ENCODE assay signal across 8 cellular contexts in the genomic region with DNA sequence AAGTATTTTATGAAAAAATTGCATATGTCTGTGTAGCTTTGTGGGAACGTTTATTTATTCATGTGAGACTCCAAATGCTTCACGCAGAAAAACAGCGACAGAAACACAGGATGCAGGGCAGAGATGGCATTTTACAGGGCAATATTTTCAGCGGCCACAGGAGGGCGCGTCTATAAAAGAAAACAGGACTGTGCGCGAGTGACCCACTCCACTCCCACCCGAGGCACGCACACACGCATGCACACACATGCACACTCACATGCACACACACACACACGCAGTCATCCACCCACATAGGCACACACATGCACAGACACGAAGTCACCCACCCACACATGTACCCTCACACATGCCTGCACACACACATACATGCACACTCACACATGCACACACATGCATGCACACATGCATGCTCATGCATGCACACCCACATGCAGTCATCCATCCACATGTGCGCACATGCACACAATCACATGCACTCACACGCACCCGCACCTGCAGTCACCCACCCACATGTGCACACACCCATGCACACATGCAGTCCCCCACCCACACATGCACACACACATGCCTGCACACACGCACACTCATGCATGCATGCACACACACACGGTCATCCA.
DNase-seq lines count a peak whose midpoint lies in the region; ATAC-seq and TF ChIP-seq lines count a peak whose summit lies in the region.

No MANE protein-coding gene starts in this region.

- DNase-seq in EH (ENCODE audit: low read depth) (peak; percentile 48), SJCRH30 (peak; percentile 39 to 71), heart right ventricle (peak in 1 of 2 donors; percentile 37), sciatic nerve (ENCODE audit: low spot score) (peak; percentile 64), GF-D8 (lab: John Stamatoyannopoulos, UW) (no peak)

- H3K27me3 ChIP-seq in HUES6 (ENCODE audit: control insufficient read depth, insufficient read depth, low read length) (no peaks in the 10 kb centered on the region), SJCRH30 (peaks cover 4% of the 10 kb centered on the region; the same call in 1 of the 2 replicates), heart right ventricle (no peaks in the 10 kb centered on the region)

- no peak overlapping the region for H3K27ac Mint-ChIP-seq in activated naive CD4-positive, alpha-beta T cell treated with anti-CD3 and anti-CD28 coated beads, Interleukin-2, amount 50 U/mL, for 24 hours

- H3K4me3 Mint-ChIP-seq in activated naive CD4-positive, alpha-beta T cell treated with anti-CD3 and anti-CD28 coated beads, Interleukin-2, amount 50 U/mL, for 24 hours = peak overlapping the region; percentile 36

- intact Hi-C loops in heart right ventricle (cut with DNase I) (loop anchor here (2.0 to 10.0 kb wide), 9 partner anchors 439 to 974 kb away; no protein-coding TSS in a partner anchor), sciatic nerve (cut with DNase I) (loop anchor here (10.0 kb wide), 1 partner anchor 452 kb away; no protein-coding TSS in a partner anchor)

- no peaks in the 10 kb centered on the region for H3K36me3 ChIP-seq in HUES6 (ENCODE audit: control insufficient read depth, insufficient read depth, low read length)
- H3K36me3 ChIP-seq in SJCRH30 = no peaks in the 10 kb centered on the region
- H3K36me3 ChIP-seq in heart right ventricle = no peaks in the 10 kb centered on the region

- H3K4me3 ChIP-seq in HUES6 (ENCODE audit: low read depth, low read length) (peak overlapping the region; percentile 42; the same call in 1 of the 2 replicates), SJCRH30 (peak overlapping the region; percentile 38), heart right ventricle (peak overlapping the region in 6 of 10 donors; percentile 22 to 42 (median 24))

- peaks cover 7% of the 10 kb centered on the region for H3K4me1 ChIP-seq in HUES6 (ENCODE audit: control insufficient read depth, insufficient read depth, low read length)
- peaks cover 16% of the 10 kb centered on the region for H3K4me1 ChIP-seq in SJCRH30
- peaks cover 0 to 11% (median 8%) of the 10 kb centered on the region in 9 donors for H3K4me1 ChIP-seq in heart right ventricle

- H3K9ac ChIP-seq in HUES6 (ENCODE audit: low read length) = no peak overlapping the region

- ATAC-seq in heart right ventricle (peak in 7 of 8 donors; percentile 18 to 66 (median 56)), sciatic nerve (peak; percentile 63), GM19328 (IDR thresholded peaks at IDR 0.05; ENCODE audit: unreplicated experiment) (no peak)

- H3K9me3 ChIP-seq in HUES6 (ENCODE audit: control insufficient read depth, insufficient read depth, low read depth, low read length) (no peaks in the 10 kb centered on the region), SJCRH30 (replicated peaks) (no peaks in the 10 kb centered on the region), heart right ventricle (no peaks in the 10 kb centered on the region)

- no peaks in the 10 kb centered on the region for H3K27me3 Mint-ChIP-seq in activated naive CD4-positive, alpha-beta T cell treated with anti-CD3 and anti-CD28 coated beads, Interleukin-2, amount 50 U/mL, for 24 hours

- 28 to 29% methylated on average over 18 of the region's 18 CpGs for WGBS in heart right ventricle, 2 donors

- H3K27ac ChIP-seq in HUES6 (ENCODE audit: low read depth, low read length) (no peak overlapping the region), SJCRH30 (no peak overlapping the region), heart right ventricle (no peak overlapping the region)

- peaks cover 17% of the 10 kb centered on the region for H3K4me1 Mint-ChIP-seq in activated naive CD4-positive, alpha-beta T cell treated with anti-CD3 and anti-CD28 coated beads, Interleukin-2, amount 50 U/mL, for 24 hours

- H3K9me3 Mint-ChIP-seq in activated naive CD4-positive, alpha-beta T cell treated with anti-CD3 and anti-CD28 coated beads, Interleukin-2, amount 50 U/mL, for 24 hours = no peaks in the 10 kb centered on the region

- H3K36me3 Mint-ChIP-seq in activated naive CD4-positive, alpha-beta T cell treated with anti-CD3 and anti-CD28 coated beads, Interleukin-2, amount 50 U/mL, for 24 hours = no peaks in the 10 kb centered on the region

- TF ChIP-seq CTCF in heart right ventricle (IDR thresholded peaks at IDR 0.05) = peak; percentile 45 to 75 (median 69)
